ENCODE assay signal across 8 cellular contexts in the genomic region with DNA sequence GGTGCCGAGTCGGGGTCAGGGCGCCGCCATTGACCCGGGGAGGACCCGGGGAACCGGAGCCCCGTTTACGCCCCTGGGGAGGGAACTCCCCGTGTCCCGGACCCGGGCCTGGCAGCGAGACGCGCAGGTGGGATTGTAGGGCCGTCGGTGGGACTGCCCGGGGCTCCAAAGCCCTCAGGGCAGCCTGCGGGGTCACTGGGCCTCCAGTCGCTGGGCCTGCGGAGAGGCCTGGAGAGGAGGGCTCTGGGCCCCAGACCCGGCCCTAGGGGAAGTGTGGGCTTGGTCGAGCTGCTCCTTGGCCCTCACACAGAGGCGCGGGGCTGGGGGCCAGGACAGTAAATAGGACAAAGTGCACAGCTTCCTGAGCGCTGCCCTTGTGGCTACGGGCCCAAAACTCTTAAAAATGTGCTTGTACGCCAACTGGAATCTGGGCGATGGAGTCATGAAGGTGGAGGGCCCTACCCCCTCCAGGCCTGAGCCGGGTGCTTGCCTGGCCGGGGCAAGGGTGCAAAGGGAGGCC. TPM values are rescaled to one million over a fixed set of nuclear protein-coding genes. Genes with fewer than 3 reads are reported as not detected.
DNase-seq lines count a peak whose midpoint lies in the region; ATAC-seq and TF ChIP-seq lines count a peak whose summit lies in the region.

No MANE protein-coding gene starts in this region.

- DNase-seq in A673 (ENCODE audit: low spot score) (no peak), choroid plexus epithelial cell (ENCODE audit: low read depth) (no peak), mesenteric fat pad (ENCODE audit: low spot score) (peak; percentile 88), T1000 (lab: John Stamatoyannopoulos, UW) (no peak), KBM-7 (no peak), HT-29 (ENCODE audit: low spot score) (no peak)

- no peak for TF ChIP-seq CTCF in A673 (conservative IDR thresholded peaks at IDR 0.05; ENCODE audit: low read depth, low read length)
- TF ChIP-seq CTCF in choroid plexus epithelial cell (conservative IDR thresholded peaks at IDR 0.05; ENCODE audit: low read depth, low read length) = no peak

- H3K27me3 ChIP-seq in A673 (replicated peaks; ENCODE audit: insufficient read depth, low read depth, low read length, poor library complexity) = no peaks in the 10 kb centered on the region

- CTCF ChIA-PET in A673 (lab: Charles Lee) = no interaction called here

- H3K27ac ChIP-seq in A673 (ENCODE audit: low read depth, low read length, poor library complexity, severe bottlenecking) = peak overlapping the region; percentile 72

- intact Hi-C loops in A673 (cut with micrococcal nuclease; ENCODE audit: unreplicated experiment) = loop anchor here (5.0 kb wide), 1 partner anchor 231 kb away; no protein-coding TSS in a partner anchor

- no peaks in the 10 kb centered on the region for H3K36me3 ChIP-seq in A673 (ENCODE audit: insufficient read depth, low read length, poor library complexity, severe bottlenecking)

- peak; percentile 12 for ATAC-seq in HG02840 (IDR thresholded peaks at IDR 0.05; ENCODE audit: low FRiP score, unreplicated experiment)
- no peak for ATAC-seq in activated CD4-positive, CD25-positive, alpha-beta regulatory T cell treated with anti-CD3 and anti-CD28 coated beads, Interleukin-2, amount 50 U/mL, for 24 hours

- H3K4me1 ChIP-seq in A673 (ENCODE audit: insufficient read depth, low read length, poor library complexity, severe bottlenecking) = peaks cover 5% of the 10 kb centered on the region

- no peaks in the 10 kb centered on the region for H3K9me3 ChIP-seq in A673 (ENCODE audit: low read depth, low read length, poor library complexity, severe bottlenecking)

- in situ Hi-C loops in KBM-7 (cut with MboI; ENCODE audit: low pct_unique_long_range_greater_than_20kb, low sequenced_read_pairs) = no loop called here

- H3K4me3 ChIP-seq in A673 (ENCODE audit: low read depth, low read length, poor library complexity, severe bottlenecking) (peak overlapping the region; percentile 66), choroid plexus epithelial cell (ENCODE audit: low read depth, low read length) (peak overlapping the region; percentile 71)

- BruUV-seq in A673 (replicated peaks; lab: Mats Ljungman, UMichigan) = no TSS peak

- POLR2A ChIA-PET in A673 (lab: Charles Lee; ENCODE audit: low non-redundant PET) = no interaction called here

RNA-seq across cellular contexts. Expression of a gene that starts 0.7 kb away (rescaled TPM):
- total RNA-seq in A673 (2021) (8.9 and 13.9 TPM in 2 replicates), mesenteric fat pad (161 TPM)
- total RNA-seq in HT-29 (2014; rRNA removed; shearing (Covaris generic)) = 0.70 and 2.6 TPM in 2 replicates

Comparison
In these comparisons a context has a peak if more than half of its experiments do, and no peak if none do; other contexts are left out.
1. RNA of a gene that starts 0.7 kb away (total RNA-seq): 161 TPM in mesenteric fat pad (single experiment); 8.9 to 13.9 TPM in A673 and 0.70 to 2.6 TPM in HT-29; every median in the first group is over 10 times any median in the second.